In genomic region chr14:24241829-24242443, GRCh38 we compare ENCODE assay signal across 1 cellular context.
TF ChIP-seq lines count a peak whose summit lies in the region.

No MANE protein-coding gene starts in this region.

TF ChIP-seq in HepG2, 621 proteins besides CTCF, POLR2A, EP300 and RAD21 (continued from another document and continues in another):
- TF ChIP-seq ETS1 (CRISPR knock-in tag; IDR thresholded peaks at IDR 0.05), result no peak
- peak; percentile 57; the same call in 1 of the 2 replicates for TF ChIP-seq ATF3 (CRISPR knock-in tag; IDR thresholded peaks at IDR 0.05)
- TF ChIP-seq CREB1 (IDR thresholded peaks at IDR 0.05), result no peak
- TF ChIP-seq CREB1 (CRISPR knock-in tag; IDR thresholded peaks at IDR 0.05), result no peak
- no peak for TF ChIP-seq PRDM4 (CRISPR knock-in tag; IDR thresholded peaks at IDR 0.05; ENCODE audit: borderline replicate concordance)
- no peak for TF ChIP-seq TOPORS (CRISPR knock-in tag; IDR thresholded peaks at IDR 0.05)
- no peak for TF ChIP-seq RFXANK (CRISPR knock-in tag; IDR thresholded peaks at IDR 0.05)
- TF ChIP-seq TCF7L2 (IDR thresholded peaks at IDR 0.05; ENCODE audit: low read depth, low read length), result no peak
- TF ChIP-seq CHCHD3 (CRISPR knock-in tag; IDR thresholded peaks at IDR 0.05), result no peak
- no peak for TF ChIP-seq ZNF207 (IDR thresholded peaks at IDR 0.05; ENCODE audit: borderline replicate concordance)
- no peak for TF ChIP-seq ZNF335 (CRISPR knock-in tag; IDR thresholded peaks at IDR 0.05)
- TF ChIP-seq SETDB1 (CRISPR knock-in tag; IDR thresholded peaks at IDR 0.05; ENCODE audit: borderline replicate concordance), result no peak
- TF ChIP-seq ZBTB43 (CRISPR knock-in tag; conservative IDR thresholded peaks at IDR 0.05), result no peak
- TF ChIP-seq TRIM24 (CRISPR knock-in tag; IDR thresholded peaks at IDR 0.05), result no peak
- TF ChIP-seq ZNF562 (CRISPR knock-in tag; IDR thresholded peaks at IDR 0.05; ENCODE audit: borderline replicate concordance), result no peak
- no peak for TF ChIP-seq FOXK1 (CRISPR knock-in tag; IDR thresholded peaks at IDR 0.05; ENCODE audit: borderline replicate concordance, low read depth)
- no peak; the same call in 1 of the 2 replicates for TF ChIP-seq ISL2 (CRISPR knock-in tag; IDR thresholded peaks at IDR 0.05)
- no peak; the same call in 1 of the 2 replicates for TF ChIP-seq ZMYM4 (CRISPR knock-in tag; IDR thresholded peaks at IDR 0.05)
- TF ChIP-seq ZZZ3 (CRISPR knock-in tag; IDR thresholded peaks at IDR 0.05; ENCODE audit: borderline replicate concordance), result no peak
- TF ChIP-seq MXD4 (CRISPR knock-in tag; IDR thresholded peaks at IDR 0.05), result no peak
- TF ChIP-seq DDIT3 (CRISPR knock-in tag; IDR thresholded peaks at IDR 0.05), result peak; percentile 87; the same call in 1 of the 2 replicates
- TF ChIP-seq ZNF580 (CRISPR knock-in tag; IDR thresholded peaks at IDR 0.05; ENCODE audit: borderline replicate concordance, low read depth), result no peak
- TF ChIP-seq GATA4 (IDR thresholded peaks at IDR 0.05; ENCODE audit: borderline replicate concordance, low read depth), result peak; percentile 65; the same call in 1 of the 2 replicates
- TF ChIP-seq SAFB2 (CRISPR knock-in tag; IDR thresholded peaks at IDR 0.05; ENCODE audit: borderline replicate concordance, low read depth), result no peak; the same call in 1 of the 2 replicates
- no peak for TF ChIP-seq ZNF17 (CRISPR knock-in tag; IDR thresholded peaks at IDR 0.05)
- no peak for TF ChIP-seq ZNF33A (CRISPR knock-in tag; IDR thresholded peaks at IDR 0.05; ENCODE audit: borderline replicate concordance)
- no peak for TF ChIP-seq SP140L (CRISPR knock-in tag; IDR thresholded peaks at IDR 0.05; ENCODE audit: borderline replicate concordance)
- TF ChIP-seq NFE2 (CRISPR knock-in tag; IDR thresholded peaks at IDR 0.05), result no peak
- TF ChIP-seq ZNF614 (CRISPR knock-in tag; IDR thresholded peaks at IDR 0.05; ENCODE audit: borderline replicate concordance), result no peak
- no peak for TF ChIP-seq TFE3 (CRISPR knock-in tag; IDR thresholded peaks at IDR 0.05)
- TF ChIP-seq ZNF556 (CRISPR knock-in tag; IDR thresholded peaks at IDR 0.05; ENCODE audit: borderline replicate concordance), result no peak
- no peak; the same call in 1 of the 2 replicates for TF ChIP-seq KDM6A (CRISPR knock-in tag; IDR thresholded peaks at IDR 0.05; ENCODE audit: low read depth)
- TF ChIP-seq ZNF282 (IDR thresholded peaks at IDR 0.05; ENCODE audit: partially characterized antibody), result no peak
- peak; percentile 17; the same call in 1 of the 2 replicates for TF ChIP-seq RCOR2 (CRISPR knock-in tag; IDR thresholded peaks at IDR 0.05)
- TF ChIP-seq CC2D1A (CRISPR knock-in tag; IDR thresholded peaks at IDR 0.05), result no peak
- no peak for TF ChIP-seq HNF1A (IDR thresholded peaks at IDR 0.05; ENCODE audit: low read depth)
- no peak for TF ChIP-seq HNF1A (CRISPR knock-in tag; IDR thresholded peaks at IDR 0.05; ENCODE audit: borderline replicate concordance)
- no peak for TF ChIP-seq NAIF1 (CRISPR knock-in tag; IDR thresholded peaks at IDR 0.05; ENCODE audit: borderline replicate concordance)
- no peak for TF ChIP-seq ZNF160 (CRISPR knock-in tag; IDR thresholded peaks at IDR 0.05)
- TF ChIP-seq ELF1 (CRISPR knock-in tag; IDR thresholded peaks at IDR 0.05), result no peak
- 0 out of 2 replicates have a peak, but pooled peaks have one; percentile 30 for TF ChIP-seq PRDM15 (CRISPR knock-in tag; IDR thresholded peaks at IDR 0.05)
- TF ChIP-seq EHMT2 (IDR thresholded peaks at IDR 0.05; ENCODE audit: borderline replicate concordance, low read depth, low read length), result no peak
- TF ChIP-seq ZMAT3 (CRISPR knock-in tag; conservative IDR thresholded peaks at IDR 0.05), result no peak
- peak; percentile 90; the same call in 1 of the 2 replicates for TF ChIP-seq MTA1 (CRISPR knock-in tag; IDR thresholded peaks at IDR 0.05; ENCODE audit: borderline replicate concordance)
- TF ChIP-seq ZBTB33 (CRISPR knock-in tag; IDR thresholded peaks at IDR 0.05), result no peak; the same call in 1 of the 2 replicates
